In the genomic region with DNA sequence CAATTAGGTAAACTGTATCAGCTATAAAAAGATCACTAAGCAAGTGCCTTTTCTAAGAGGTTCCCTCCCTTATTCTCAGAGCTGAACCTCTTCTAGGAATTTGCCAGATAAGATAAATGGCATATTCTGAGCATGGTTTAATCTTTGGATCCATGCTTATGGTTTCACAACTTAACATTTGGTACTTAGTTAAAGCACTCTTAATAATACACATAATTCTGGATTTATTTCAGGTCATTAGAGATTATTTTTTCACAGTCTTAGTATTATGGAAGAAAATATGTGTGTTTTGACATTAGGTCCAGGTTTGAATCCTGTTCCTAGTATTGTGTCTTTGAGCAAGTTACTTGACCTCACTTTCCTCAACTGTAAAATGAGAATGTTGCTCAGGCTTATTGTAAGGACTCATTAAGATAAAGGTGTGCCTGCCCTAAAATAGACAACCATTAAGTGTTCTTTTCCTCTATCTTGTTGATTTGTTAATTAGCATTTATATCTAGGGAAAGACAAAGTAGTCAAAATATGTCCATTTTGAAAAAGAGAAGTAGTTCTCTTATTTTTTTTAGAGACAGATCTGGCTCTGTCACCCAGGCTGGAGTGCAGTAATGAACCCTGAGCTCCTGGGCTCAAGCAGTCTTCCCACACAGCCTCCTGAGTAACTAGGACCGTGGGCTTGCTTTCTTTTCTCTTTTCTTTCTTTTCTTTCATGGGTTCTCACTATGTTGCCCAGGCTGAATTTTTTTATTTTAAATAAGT, we compare ENCODE assay signal across 1 cellular context.
TF ChIP-seq lines count a peak whose summit lies in the region.

No MANE protein-coding gene starts in this region.

TF ChIP-seq in K562, 482 proteins besides CTCF, POLR2A, EP300 and RAD21 (continued from another document and continues in another):
- TF ChIP-seq KLF6 (CRISPR knock-in tag; IDR thresholded peaks at IDR 0.05; ENCODE audit: borderline replicate concordance) (no peak), CREM (IDR thresholded peaks at IDR 0.05; ENCODE audit: low read depth) (no peak), MTA2 (IDR thresholded peaks at IDR 0.05; ENCODE audit: low read depth) (peak; percentile 70), EZH2 (IDR thresholded peaks at IDR 0.05; ENCODE audit: borderline replicate concordance, low read depth, low read length) (no peak), MYBL2 (IDR thresholded peaks at IDR 0.05; ENCODE audit: low read depth) (no peak), MYBL2 (CRISPR knock-in tag; IDR thresholded peaks at IDR 0.05; ENCODE audit: borderline replicate concordance) (no peak), TEAD4 (IDR thresholded peaks at IDR 0.05; ENCODE audit: low read length) (peak; percentile 92), TEAD4 (CRISPR knock-in tag; IDR thresholded peaks at IDR 0.05; ENCODE audit: borderline replicate concordance) (no peak), ZNF707 (CRISPR knock-in tag; conservative IDR thresholded peaks at IDR 0.05) (no peak), ARNT (IDR thresholded peaks at IDR 0.05) (peak; percentile 30 to 69; a peak in 2 of 4 replicates), ZBTB40 (IDR thresholded peaks at IDR 0.05) (no peak), ZBTB40 (CRISPR knock-in tag; IDR thresholded peaks at IDR 0.05) (no peak), ZNF12 (CRISPR knock-in tag; IDR thresholded peaks at IDR 0.05) (no peak), SIN3B (IDR thresholded peaks at IDR 0.05; ENCODE audit: low read depth) (no peak), POLR3G (IDR thresholded peaks at IDR 0.05; ENCODE audit: extremely low read depth, insufficient read length, insufficient replicate concordance) (no peak), TAF9B (IDR thresholded peaks at IDR 0.05; ENCODE audit: partially characterized antibody) (peak; percentile 34), NCOA1 (IDR thresholded peaks at IDR 0.05; ENCODE audit: low read depth) (peak; percentile 77; the same call in 1 of the 2 replicates), ZNF23 (CRISPR knock-in tag; IDR thresholded peaks at IDR 0.05) (no peak), SMARCE1 (IDR thresholded peaks at IDR 0.05) (peak; percentile 89), NFE2 (IDR thresholded peaks at IDR 0.05; ENCODE audit: low read depth) (0 out of 2 replicates have a peak, but pooled peaks have one; percentile 12), HNRNPLL (IDR thresholded peaks at IDR 0.05; ENCODE audit: low read depth, low read length, poor library complexity, severe bottlenecking) (peak; percentile 38), KLF13 (tag; IDR thresholded peaks at IDR 0.05; ENCODE audit: borderline replicate concordance, low read depth) (no peak), MEF2A (IDR thresholded peaks at IDR 0.05; ENCODE audit: control insufficient read depth, low read depth, low read length) (peak; percentile 39; the same call in 1 of the 2 replicates), ZNF282 (CRISPR knock-in tag; IDR thresholded peaks at IDR 0.05) (no peak), GATAD2B (IDR thresholded peaks at IDR 0.05; ENCODE audit: borderline replicate concordance) (peak; percentile 11; the same call in 1 of the 2 replicates)
- TF ChIP-seq, protein P1, sequence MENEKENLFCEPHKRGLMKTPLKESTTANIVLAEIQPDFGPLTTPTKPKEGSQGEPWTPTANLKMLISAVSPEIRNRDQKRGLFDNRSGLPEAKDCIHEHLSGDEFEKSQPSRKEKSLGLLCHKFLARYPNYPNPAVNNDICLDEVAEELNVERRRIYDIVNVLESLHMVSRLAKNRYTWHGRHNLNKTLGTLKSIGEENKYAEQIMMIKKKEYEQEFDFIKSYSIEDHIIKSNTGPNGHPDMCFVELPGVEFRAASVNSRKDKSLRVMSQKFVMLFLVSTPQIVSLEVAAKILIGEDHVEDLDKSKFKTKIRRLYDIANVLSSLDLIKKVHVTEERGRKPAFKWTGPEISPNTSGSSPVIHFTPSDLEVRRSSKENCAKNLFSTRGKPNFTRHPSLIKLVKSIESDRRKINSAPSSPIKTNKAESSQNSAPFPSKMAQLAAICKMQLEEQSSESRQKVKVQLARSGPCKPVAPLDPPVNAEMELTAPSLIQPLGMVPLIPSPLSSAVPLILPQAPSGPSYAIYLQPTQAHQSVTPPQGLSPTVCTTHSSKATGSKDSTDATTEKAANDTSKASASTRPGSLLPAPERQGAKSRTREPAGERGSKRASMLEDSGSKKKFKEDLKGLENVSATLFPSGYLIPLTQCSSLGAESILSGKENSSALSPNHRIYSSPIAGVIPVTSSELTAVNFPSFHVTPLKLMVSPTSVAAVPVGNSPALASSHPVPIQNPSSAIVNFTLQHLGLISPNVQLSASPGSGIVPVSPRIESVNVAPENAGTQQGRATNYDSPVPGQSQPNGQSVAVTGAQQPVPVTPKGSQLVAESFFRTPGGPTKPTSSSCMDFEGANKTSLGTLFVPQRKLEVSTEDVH (IDR thresholded peaks at IDR 0.05; ENCODE audit: low read depth, partially characterized antibody) = no peak
- TF ChIP-seq, protein P2, sequence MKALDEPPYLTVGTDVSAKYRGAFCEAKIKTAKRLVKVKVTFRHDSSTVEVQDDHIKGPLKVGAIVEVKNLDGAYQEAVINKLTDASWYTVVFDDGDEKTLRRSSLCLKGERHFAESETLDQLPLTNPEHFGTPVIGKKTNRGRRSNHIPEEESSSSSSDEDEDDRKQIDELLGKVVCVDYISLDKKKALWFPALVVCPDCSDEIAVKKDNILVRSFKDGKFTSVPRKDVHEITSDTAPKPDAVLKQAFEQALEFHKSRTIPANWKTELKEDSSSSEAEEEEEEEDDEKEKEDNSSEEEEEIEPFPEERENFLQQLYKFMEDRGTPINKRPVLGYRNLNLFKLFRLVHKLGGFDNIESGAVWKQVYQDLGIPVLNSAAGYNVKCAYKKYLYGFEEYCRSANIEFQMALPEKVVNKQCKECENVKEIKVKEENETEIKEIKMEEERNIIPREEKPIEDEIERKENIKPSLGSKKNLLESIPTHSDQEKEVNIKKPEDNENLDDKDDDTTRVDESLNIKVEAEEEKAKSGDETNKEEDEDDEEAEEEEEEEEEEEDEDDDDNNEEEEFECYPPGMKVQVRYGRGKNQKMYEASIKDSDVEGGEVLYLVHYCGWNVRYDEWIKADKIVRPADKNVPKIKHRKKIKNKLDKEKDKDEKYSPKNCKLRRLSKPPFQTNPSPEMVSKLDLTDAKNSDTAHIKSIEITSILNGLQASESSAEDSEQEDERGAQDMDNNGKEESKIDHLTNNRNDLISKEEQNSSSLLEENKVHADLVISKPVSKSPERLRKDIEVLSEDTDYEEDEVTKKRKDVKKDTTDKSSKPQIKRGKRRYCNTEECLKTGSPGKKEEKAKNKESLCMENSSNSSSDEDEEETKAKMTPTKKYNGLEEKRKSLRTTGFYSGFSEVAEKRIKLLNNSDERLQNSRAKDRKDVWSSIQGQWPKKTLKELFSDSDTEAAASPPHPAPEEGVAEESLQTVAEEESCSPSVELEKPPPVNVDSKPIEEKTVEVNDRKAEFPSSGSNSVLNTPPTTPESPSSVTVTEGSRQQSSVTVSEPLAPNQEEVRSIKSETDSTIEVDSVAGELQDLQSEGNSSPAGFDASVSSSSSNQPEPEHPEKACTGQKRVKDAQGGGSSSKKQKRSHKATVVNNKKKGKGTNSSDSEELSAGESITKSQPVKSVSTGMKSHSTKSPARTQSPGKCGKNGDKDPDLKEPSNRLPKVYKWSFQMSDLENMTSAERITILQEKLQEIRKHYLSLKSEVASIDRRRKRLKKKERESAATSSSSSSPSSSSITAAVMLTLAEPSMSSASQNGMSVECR (CRISPR knock-in tag; IDR thresholded peaks at IDR 0.05) = no peak
- TF ChIP-seq, protein P3, sequence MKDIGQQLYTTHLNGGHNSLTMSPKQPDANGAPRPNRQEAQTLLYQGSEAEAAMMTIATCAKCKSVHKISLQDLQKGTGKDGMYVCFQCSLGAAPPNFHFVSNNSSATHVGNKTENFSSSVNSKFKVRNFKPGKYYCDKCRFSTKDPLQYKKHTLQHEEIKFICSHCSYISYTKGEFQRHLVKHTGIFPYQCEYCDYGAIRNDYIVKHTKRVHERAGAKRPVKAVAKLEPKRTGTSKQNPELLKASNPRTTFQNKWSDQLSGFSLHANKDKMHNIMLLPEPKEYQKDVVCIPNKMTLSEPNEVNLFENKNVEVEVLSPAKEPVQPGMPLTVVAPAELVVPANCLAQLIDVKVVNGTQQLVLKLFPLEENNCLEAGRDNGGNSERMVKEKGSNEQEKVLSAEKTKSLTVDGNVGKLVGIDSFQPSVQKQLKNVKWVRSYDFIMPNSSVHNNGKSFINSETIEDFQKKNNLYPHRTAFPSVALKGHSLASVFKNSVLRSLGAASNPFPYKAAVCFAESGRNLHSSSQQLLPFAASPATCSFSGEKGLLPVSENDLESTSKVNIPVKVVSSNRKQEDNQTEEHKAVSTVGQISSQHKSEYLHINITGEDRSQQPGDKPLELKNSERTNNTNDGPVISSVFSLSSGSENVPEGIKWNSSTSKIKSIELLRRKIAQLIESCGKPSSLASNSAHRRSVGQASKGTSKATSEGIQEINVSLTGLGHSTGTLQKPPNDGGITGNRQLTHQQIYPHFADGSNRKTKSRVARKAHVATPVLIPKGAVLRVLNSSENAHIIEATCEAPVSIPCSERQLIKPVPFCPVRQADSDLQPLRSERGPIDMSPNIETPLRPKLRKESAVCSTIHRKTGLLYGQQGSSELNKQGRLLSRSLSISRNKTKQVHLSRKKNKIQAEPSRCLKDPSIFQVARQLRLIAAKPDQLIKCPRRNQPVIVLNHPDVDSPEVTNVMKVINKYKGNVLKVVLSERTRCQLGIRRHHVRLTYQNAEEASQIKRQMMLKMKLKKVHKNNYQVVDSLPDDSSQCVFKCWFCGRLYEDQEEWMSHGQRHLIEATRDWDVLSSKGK (CRISPR knock-in tag; IDR thresholded peaks at IDR 0.05) = no peak
- TF ChIP-seq, protein P4, sequence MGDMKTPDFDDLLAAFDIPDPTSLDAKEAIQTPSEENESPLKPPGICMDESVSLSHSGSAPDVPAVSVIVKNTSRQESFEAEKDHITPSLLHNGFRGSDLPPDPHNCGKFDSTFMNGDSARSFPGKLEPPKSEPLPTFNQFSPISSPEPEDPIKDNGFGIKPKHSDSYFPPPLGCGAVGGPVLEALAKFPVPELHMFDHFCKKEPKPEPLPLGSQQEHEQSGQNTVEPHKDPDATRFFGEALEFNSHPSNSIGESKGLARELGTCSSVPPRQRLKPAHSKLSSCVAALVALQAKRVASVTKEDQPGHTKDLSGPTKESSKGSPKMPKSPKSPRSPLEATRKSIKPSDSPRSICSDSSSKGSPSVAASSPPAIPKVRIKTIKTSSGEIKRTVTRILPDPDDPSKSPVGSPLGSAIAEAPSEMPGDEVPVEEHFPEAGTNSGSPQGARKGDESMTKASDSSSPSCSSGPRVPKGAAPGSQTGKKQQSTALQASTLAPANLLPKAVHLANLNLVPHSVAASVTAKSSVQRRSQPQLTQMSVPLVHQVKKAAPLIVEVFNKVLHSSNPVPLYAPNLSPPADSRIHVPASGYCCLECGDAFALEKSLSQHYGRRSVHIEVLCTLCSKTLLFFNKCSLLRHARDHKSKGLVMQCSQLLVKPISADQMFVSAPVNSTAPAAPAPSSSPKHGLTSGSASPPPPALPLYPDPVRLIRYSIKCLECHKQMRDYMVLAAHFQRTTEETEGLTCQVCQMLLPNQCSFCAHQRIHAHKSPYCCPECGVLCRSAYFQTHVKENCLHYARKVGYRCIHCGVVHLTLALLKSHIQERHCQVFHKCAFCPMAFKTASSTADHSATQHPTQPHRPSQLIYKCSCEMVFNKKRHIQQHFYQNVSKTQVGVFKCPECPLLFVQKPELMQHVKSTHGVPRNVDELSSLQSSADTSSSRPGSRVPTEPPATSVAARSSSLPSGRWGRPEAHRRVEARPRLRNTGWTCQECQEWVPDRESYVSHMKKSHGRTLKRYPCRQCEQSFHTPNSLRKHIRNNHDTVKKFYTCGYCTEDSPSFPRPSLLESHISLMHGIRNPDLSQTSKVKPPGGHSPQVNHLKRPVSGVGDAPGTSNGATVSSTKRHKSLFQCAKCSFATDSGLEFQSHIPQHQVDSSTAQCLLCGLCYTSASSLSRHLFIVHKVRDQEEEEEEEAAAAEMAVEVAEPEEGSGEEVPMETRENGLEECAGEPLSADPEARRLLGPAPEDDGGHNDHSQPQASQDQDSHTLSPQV (IDR thresholded peaks at IDR 0.05) = peak; percentile 86
